8 cellular contexts compared by ENCODE assay signal in the genomic region with DNA sequence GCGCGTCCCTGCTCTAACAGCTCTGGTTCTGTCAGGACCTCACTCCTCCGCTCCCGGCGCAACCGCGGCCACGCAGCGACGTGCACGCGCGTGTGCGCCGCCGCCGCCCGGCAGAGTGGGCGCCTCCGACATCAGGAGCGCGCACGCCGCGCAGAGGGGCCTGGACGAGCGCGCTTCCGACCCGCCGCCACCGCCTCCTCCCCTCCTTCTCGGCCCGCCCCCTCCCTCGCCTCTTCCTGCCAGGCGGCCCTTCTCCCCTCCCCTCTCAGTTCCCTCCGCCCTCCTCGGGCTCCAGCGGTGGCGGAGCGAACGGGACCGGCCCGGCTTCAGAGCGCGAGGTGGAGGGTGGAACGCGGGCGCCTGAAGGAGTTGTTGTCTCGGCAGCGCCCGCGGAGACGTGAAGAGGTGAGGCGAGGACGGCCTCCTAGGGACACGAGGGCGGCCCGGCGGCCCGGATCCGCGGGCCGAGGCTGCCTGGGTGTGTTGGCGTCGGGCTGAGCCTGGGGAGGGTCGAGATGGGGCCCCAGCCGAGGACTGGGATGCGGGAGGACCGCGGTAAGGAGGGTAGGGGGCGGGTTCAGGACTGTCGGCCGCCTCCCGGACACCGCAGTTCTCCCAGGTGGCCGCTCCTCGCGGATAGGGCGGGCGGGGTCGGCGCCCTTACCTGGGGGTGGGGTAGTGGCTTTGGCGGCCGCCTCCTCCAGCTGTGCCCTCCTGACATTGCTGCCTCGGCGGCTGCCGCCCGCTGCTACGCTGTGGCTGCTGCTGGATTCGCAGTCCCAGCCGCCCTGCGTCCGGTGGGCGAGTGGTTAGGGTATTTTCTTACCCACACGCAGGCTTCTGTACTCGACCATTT. TPM values are rescaled to one million over a fixed set of nuclear protein-coding genes. Genes with fewer than 3 reads are reported as not detected.
DNase-seq lines count a peak whose midpoint lies in the region; ATAC-seq, FAIRE-seq and TF ChIP-seq lines count a peak whose summit lies in the region.

A gene (plus strand): TSS at position 268 of the 856 bp plus-strand sequence.

- no peak for TF ChIP-seq POLR2A in endothelial cell of umbilical vein (IDR thresholded peaks at IDR 0.05; ENCODE audit: low read depth, low read length)

- no peaks in the 10 kb centered on the region for H3K9me1 ChIP-seq in endothelial cell of umbilical vein (replicated peaks; ENCODE audit: control insufficient read depth, extremely low read depth, insufficient read depth, low read length)

- TF ChIP-seq CTCF in OCI-LY3 (IDR thresholded peaks at IDR 0.05; ENCODE audit: low read depth, low read length) (no peak), endothelial cell of umbilical vein (IDR thresholded peaks at IDR 0.05; ENCODE audit: extremely low read depth in 1 of 2, insufficient read depth in 1 of 2, low read depth in 1 of 2, low read length in 2 of 2) (no peak)

- H3K4me1 ChIP-seq in OCI-LY3 (ENCODE audit: low read length): peaks cover 66% of the 10 kb centered on the region
- H3K4me1 ChIP-seq in endothelial cell of umbilical vein (ENCODE audit: control insufficient read depth, extremely low read depth, insufficient read depth, low read length): peaks cover 8% of the 10 kb centered on the region

- H3K27ac ChIP-seq in OCI-LY3 (ENCODE audit: low read length): peak within 1 kb of the TSS; percentile 94
- no peak within 1 kb of the TSS for H3K27ac ChIP-seq in endothelial cell of umbilical vein (ENCODE audit: insufficient read depth, low read depth, low read length)

- H3K4me3 ChIP-seq in OCI-LY3 (ENCODE audit: low read length) (peak within 1 kb of the TSS; percentile 82), endothelial cell of umbilical vein (replicated peaks in 1 of 3; ENCODE audit: insufficient read depth in 1 of 3, low read depth in 1 of 3, low read length in 3 of 3) (peak within 1 kb of the TSS; percentile 77 to 91 (median 81))

- no TSS peak for BruUV-seq in endothelial cell of umbilical vein (replicated peaks; lab: Mats Ljungman, UMichigan)

- intact Hi-C loops in endothelial cell of umbilical vein (cut with micrococcal nuclease): loop anchor here (1.0 to 10.0 kb wide), 5 partner anchors 58 to 445 kb away; a partner anchor contains a TSS

- ATAC-seq in GM21526 (IDR thresholded peaks at IDR 0.05; ENCODE audit: low FRiP score, unreplicated experiment): peak; percentile 51

- H3K36me3 ChIP-seq in OCI-LY3 (replicated peaks; ENCODE audit: low read depth, low read length) (peaks cover 3% of the 10 kb centered on the region), endothelial cell of umbilical vein (ENCODE audit: control insufficient read depth in 2 of 2, extremely low read depth in 1 of 2, insufficient read depth in 2 of 2, low read length in 2 of 2) (no peaks in the 10 kb centered on the region)

- peak; percentile 99 for DNase-seq in D341Med (ENCODE audit: low spot score)
- DNase-seq in HuH-7.5 (ENCODE audit: low spot score): peak; percentile 68
- peak; percentile 92 for DNase-seq in activated T-cell treated with anti-CD3 and anti-CD28 coated beads for 1 hour (ENCODE audit: low read depth)
- peak; percentile 96 for DNase-seq in endothelial cell of umbilical vein (ENCODE audit: low read depth, low spot score)
- DNase-seq in midbrain (lab: John Stamatoyannopoulos, UW): peak; percentile 94
- peak; percentile 91 for DNase-seq in stimulated activated CD8-positive, alpha-beta memory T cell treated with anti-CD3 and anti-CD28 coated beads, Interleukin-15, amount 100 ng/mL, for 48 hours (ENCODE audit: low read depth in 2 of 2)

- H3K9me3 ChIP-seq in OCI-LY3 (ENCODE audit: insufficient read depth, low read length) (no peaks in the 10 kb centered on the region), endothelial cell of umbilical vein (replicated peaks; ENCODE audit: control insufficient read depth, insufficient read depth, low read length) (no peaks in the 10 kb centered on the region)

- peaks cover 11% of the 10 kb centered on the region for H4K20me1 ChIP-seq in OCI-LY3 (ENCODE audit: insufficient read depth, low read length)
- no peaks in the 10 kb centered on the region for H4K20me1 ChIP-seq in endothelial cell of umbilical vein (replicated peaks; ENCODE audit: control insufficient read depth, extremely low read depth, insufficient read depth, low read length)

- H2AFZ ChIP-seq in OCI-LY3 (ENCODE audit: low read depth, low read length): peak within 1 kb of the TSS; percentile 75; the same call in 1 of the 2 replicates
- H2AFZ ChIP-seq in endothelial cell of umbilical vein (ENCODE audit: low read depth, low read length): peak within 1 kb of the TSS; percentile 81

- POLR2A ChIA-PET in endothelial cell of umbilical vein (lab: Charles Lee): no interaction called here

- H3K9ac ChIP-seq in OCI-LY3 (ENCODE audit: low read length) (peak within 1 kb of the TSS; percentile 93), endothelial cell of umbilical vein (replicated peaks; ENCODE audit: extremely low read depth, insufficient read depth, low read length) (peak within 1 kb of the TSS; percentile 64)

- dilution Hi-C loops in endothelial cell of umbilical vein (cut with MboI; ENCODE audit: extremely low pct_ligation_motif_present, low sequenced_read_pairs): no loop called here

- H3K79me2 ChIP-seq in OCI-LY3 (ENCODE audit: low read length) (peaks cover 47% of the 10 kb centered on the region), endothelial cell of umbilical vein (ENCODE audit: control insufficient read depth, insufficient read depth, low read length) (peaks cover 2% of the 10 kb centered on the region)

- CTCF ChIA-PET in endothelial cell of umbilical vein (lab: Charles Lee): interaction anchor here (1.0 to 1.1 kb wide), 2 partner anchors 58 kb away, joined by 3 to 4 read pairs; no protein-coding TSS in a partner anchor

- H3K27me3 ChIP-seq in OCI-LY3 (ENCODE audit: low read depth, low read length) (no peaks in the 10 kb centered on the region), endothelial cell of umbilical vein (ENCODE audit: control insufficient read depth in 2 of 2, insufficient read depth in 2 of 2, low read length in 2 of 2) (no peaks in the 10 kb centered on the region)

- peak; percentile 98 for FAIRE-seq in endothelial cell of umbilical vein (lab: Jason Lieb, UNC)

- H3K4me2 ChIP-seq in OCI-LY3 (ENCODE audit: low read length) (peak within 1 kb of the TSS; percentile 92), endothelial cell of umbilical vein (ENCODE audit: insufficient read depth, low read length) (peak within 1 kb of the TSS; percentile 79)

TF ChIP-seq in endothelial cell of umbilical vein, 7 proteins besides CTCF, POLR2A, EP300 and RAD21:
- TF ChIP-seq EZH2 (IDR thresholded peaks at IDR 0.05; ENCODE audit: borderline replicate concordance, low read depth, low read length, severe bottlenecking): no peak
- TF ChIP-seq POLR2AphosphoS5 (IDR thresholded peaks at IDR 0.05; ENCODE audit: insufficient read depth, low read depth, low read length): peak; percentile 51
- TF ChIP-seq MYC (IDR thresholded peaks at IDR 0.05; ENCODE audit: low read depth, low read length): no peak

RNA-seq across cellular contexts. Expression of the gene that starts here (rescaled TPM):
- total RNA-seq in endothelial cell of umbilical vein: 20.7 and 22.2 TPM in 2 replicates
- 6.4 and 7.2 TPM in 2 replicates for polyA plus RNA-seq in endothelial cell of umbilical vein
- 10.3 and 12.1 TPM in 2 replicates for polyA plus RNA-seq in endothelial cell of umbilical vein (2011; cell fraction: cytosol; rRNA removed)
- 16.0 and 19.8 TPM in 2 replicates for polyA plus RNA-seq in endothelial cell of umbilical vein (2011; cell fraction: nucleus; rRNA removed)
- 11.9 and 12.9 TPM in 2 replicates for polyA plus RNA-seq in endothelial cell of umbilical vein (2012)
- polyA minus RNA-seq in endothelial cell of umbilical vein: 54.0 and 54.1 TPM in 2 replicates
- polyA minus RNA-seq in endothelial cell of umbilical vein (2011; cell fraction: cytosol; rRNA and poly(A)+ RNA removed): 10.2 TPM
- polyA minus RNA-seq in endothelial cell of umbilical vein (2011; cell fraction: nucleus; rRNA and poly(A)+ RNA removed): 71.6 and 112 TPM in 2 replicates
